1 cellular context compared by ENCODE assay signal in genomic region chr16:22948603-22949368, GRCh38.
A peak's percentile ranks its signal among the peaks of the same experiment; 100 is the strongest.
TF ChIP-seq lines count a peak whose summit lies in the region.

No MANE protein-coding gene starts in this region.

TF ChIP-seq in K562, 482 proteins besides CTCF, POLR2A, EP300 and RAD21 (continued from another document and continues in another):
- TF ChIP-seq, protein P1, sequence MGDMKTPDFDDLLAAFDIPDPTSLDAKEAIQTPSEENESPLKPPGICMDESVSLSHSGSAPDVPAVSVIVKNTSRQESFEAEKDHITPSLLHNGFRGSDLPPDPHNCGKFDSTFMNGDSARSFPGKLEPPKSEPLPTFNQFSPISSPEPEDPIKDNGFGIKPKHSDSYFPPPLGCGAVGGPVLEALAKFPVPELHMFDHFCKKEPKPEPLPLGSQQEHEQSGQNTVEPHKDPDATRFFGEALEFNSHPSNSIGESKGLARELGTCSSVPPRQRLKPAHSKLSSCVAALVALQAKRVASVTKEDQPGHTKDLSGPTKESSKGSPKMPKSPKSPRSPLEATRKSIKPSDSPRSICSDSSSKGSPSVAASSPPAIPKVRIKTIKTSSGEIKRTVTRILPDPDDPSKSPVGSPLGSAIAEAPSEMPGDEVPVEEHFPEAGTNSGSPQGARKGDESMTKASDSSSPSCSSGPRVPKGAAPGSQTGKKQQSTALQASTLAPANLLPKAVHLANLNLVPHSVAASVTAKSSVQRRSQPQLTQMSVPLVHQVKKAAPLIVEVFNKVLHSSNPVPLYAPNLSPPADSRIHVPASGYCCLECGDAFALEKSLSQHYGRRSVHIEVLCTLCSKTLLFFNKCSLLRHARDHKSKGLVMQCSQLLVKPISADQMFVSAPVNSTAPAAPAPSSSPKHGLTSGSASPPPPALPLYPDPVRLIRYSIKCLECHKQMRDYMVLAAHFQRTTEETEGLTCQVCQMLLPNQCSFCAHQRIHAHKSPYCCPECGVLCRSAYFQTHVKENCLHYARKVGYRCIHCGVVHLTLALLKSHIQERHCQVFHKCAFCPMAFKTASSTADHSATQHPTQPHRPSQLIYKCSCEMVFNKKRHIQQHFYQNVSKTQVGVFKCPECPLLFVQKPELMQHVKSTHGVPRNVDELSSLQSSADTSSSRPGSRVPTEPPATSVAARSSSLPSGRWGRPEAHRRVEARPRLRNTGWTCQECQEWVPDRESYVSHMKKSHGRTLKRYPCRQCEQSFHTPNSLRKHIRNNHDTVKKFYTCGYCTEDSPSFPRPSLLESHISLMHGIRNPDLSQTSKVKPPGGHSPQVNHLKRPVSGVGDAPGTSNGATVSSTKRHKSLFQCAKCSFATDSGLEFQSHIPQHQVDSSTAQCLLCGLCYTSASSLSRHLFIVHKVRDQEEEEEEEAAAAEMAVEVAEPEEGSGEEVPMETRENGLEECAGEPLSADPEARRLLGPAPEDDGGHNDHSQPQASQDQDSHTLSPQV (IDR thresholded peaks at IDR 0.05), result no peak
- TF ChIP-seq FOXK2 (conservative IDR thresholded peaks at IDR 0.05 in 1 of 2, IDR thresholded peaks at IDR 0.05 in 1 of 2; ENCODE audit: low read depth in 2 of 2) (peak; percentile 96 to 98), ZBTB49 (CRISPR knock-in tag; IDR thresholded peaks at IDR 0.05; ENCODE audit: borderline replicate concordance) (no peak), EP400 (IDR thresholded peaks at IDR 0.05) (peak; percentile 58; the same call in 1 of the 2 replicates), POLR2B (IDR thresholded peaks at IDR 0.05; ENCODE audit: low read depth, partially characterized antibody) (no peak), ZNF668 (CRISPR knock-in tag; IDR thresholded peaks at IDR 0.05) (no peak), SMARCA5 (IDR thresholded peaks at IDR 0.05) (peak; percentile 92), ZEB2 (IDR thresholded peaks at IDR 0.05) (0 out of 2 replicates have a peak, but pooled peaks have one; percentile 14), SIN3A (IDR thresholded peaks at IDR 0.05; ENCODE audit: borderline replicate concordance in 2 of 2, control insufficient read depth in 1 of 2, low read depth in 2 of 2, low read length in 2 of 2) (peak in 1 of 2 experiments; percentile 81; a peak in 1 of 4 replicates), FOXM1 (IDR thresholded peaks at IDR 0.05; ENCODE audit: low read depth) (peak; percentile 12; the same call in 1 of the 2 replicates), FOXM1 (CRISPR knock-in tag; IDR thresholded peaks at IDR 0.05; ENCODE audit: low read depth) (no peak), PBX2 (CRISPR knock-in tag; IDR thresholded peaks at IDR 0.05; ENCODE audit: low read depth) (no peak), PBX2 (tag; conservative IDR thresholded peaks at IDR 0.05; ENCODE audit: low read depth) (peak; percentile 69), PHF20 (IDR thresholded peaks at IDR 0.05; ENCODE audit: partially characterized antibody) (peak; percentile 48), HDAC8 (tag; IDR thresholded peaks at IDR 0.05) (no peak), DDX20 (tag; IDR thresholded peaks at IDR 0.05; ENCODE audit: low read depth) (no peak), ZBED1 (IDR thresholded peaks at IDR 0.05) (no peak), JUND (IDR thresholded peaks at IDR 0.05; ENCODE audit: borderline replicate concordance, low read depth, low read length) (peak; percentile 48; the same call in 1 of the 2 replicates), JUND (tag; IDR thresholded peaks at IDR 0.05; ENCODE audit: borderline replicate concordance, low read depth, low read length) (no peak), MAX (CRISPR knock-in tag; IDR thresholded peaks at IDR 0.05) (peak; percentile 95), ZNF140 (CRISPR knock-in tag; IDR thresholded peaks at IDR 0.05) (no peak), MXI1 (IDR thresholded peaks at IDR 0.05; ENCODE audit: low read depth, low read length) (peak; percentile 66; the same call in 1 of the 2 replicates), DEAF1 (CRISPR knock-in tag; IDR thresholded peaks at IDR 0.05) (peak; percentile 58), KDM1A (IDR thresholded peaks at IDR 0.05) (peak; percentile 83 to 89)
- TF ChIP-seq, protein P2, sequence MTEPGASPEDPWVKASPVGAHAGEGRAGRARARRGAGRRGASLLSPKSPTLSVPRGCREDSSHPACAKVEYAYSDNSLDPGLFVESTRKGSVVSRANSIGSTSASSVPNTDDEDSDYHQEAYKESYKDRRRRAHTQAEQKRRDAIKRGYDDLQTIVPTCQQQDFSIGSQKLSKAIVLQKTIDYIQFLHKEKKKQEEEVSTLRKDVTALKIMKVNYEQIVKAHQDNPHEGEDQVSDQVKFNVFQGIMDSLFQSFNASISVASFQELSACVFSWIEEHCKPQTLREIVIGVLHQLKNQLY (CRISPR knock-in tag; conservative IDR thresholded peaks at IDR 0.05), result no peak
- TF ChIP-seq, protein P3, sequence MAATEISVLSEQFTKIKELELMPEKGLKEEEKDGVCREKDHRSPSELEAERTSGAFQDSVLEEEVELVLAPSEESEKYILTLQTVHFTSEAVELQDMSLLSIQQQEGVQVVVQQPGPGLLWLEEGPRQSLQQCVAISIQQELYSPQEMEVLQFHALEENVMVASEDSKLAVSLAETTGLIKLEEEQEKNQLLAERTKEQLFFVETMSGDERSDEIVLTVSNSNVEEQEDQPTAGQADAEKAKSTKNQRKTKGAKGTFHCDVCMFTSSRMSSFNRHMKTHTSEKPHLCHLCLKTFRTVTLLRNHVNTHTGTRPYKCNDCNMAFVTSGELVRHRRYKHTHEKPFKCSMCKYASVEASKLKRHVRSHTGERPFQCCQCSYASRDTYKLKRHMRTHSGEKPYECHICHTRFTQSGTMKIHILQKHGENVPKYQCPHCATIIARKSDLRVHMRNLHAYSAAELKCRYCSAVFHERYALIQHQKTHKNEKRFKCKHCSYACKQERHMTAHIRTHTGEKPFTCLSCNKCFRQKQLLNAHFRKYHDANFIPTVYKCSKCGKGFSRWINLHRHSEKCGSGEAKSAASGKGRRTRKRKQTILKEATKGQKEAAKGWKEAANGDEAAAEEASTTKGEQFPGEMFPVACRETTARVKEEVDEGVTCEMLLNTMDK (IDR thresholded peaks at IDR 0.05; ENCODE audit: borderline replicate concordance, insufficient read depth, low read depth, low read length, poor library complexity, severe bottlenecking), result peak; percentile 25
- TF ChIP-seq, protein P4, sequence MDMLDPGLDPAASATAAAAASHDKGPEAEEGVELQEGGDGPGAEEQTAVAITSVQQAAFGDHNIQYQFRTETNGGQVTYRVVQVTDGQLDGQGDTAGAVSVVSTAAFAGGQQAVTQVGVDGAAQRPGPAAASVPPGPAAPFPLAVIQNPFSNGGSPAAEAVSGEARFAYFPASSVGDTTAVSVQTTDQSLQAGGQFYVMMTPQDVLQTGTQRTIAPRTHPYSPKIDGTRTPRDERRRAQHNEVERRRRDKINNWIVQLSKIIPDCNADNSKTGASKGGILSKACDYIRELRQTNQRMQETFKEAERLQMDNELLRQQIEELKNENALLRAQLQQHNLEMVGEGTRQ (CRISPR knock-in tag; IDR thresholded peaks at IDR 0.05), result peak; percentile 65; the same call in 1 of the 2 replicates
- TF ChIP-seq, protein P5, sequence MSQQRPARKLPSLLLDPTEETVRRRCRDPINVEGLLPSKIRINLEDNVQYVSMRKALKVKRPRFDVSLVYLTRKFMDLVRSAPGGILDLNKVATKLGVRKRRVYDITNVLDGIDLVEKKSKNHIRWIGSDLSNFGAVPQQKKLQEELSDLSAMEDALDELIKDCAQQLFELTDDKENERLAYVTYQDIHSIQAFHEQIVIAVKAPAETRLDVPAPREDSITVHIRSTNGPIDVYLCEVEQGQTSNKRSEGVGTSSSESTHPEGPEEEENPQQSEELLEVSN (IDR thresholded peaks at IDR 0.05; ENCODE audit: borderline replicate concordance in 1 of 2, extremely low read depth in 1 of 2, insufficient read depth in 1 of 2, insufficient read length in 1 of 2, low read depth in 1 of 2, low read length in 1 of 2, poor library complexity in 1 of 2, severe bottlenecking in 1 of 2), result peak; percentile 95 to 96
